35 cellular contexts compared by ENCODE assay signal in genomic region chr12:97513921-97514320, GRCh38. TPM values are rescaled to one million over a fixed set of nuclear protein-coding genes. Genes with fewer than 3 reads are reported as not detected.
"Had no signal": no experiment of that assay in that cellular context is flagged by ENCODE, and none has a peak within 500 bp of the region (broad histone marks: within the 10 kb centered on the region; RNA-seq: fewer than 3 reads in every experiment).

No MANE protein-coding gene starts in this region.

- H3K27me3 ChIP-seq: ascending aorta, body of pancreas, Peyer's patch, SJCRH30 had no signal

- H3K36me3 ChIP-seq: ascending aorta, Peyer's patch, SJCRH30 had no signal

- H3K4me3 ChIP-seq: ascending aorta, body of pancreas, coronary artery, Peyer's patch, SJCRH30 had no signal

- ATAC-seq: activated CD8-positive, alpha-beta memory T cell treated with anti-CD3 and anti-CD28 coated beads, Interleukin-2, amount 10 ng/mL, durations not matched to agents 7 days and 5 days; activated naive CD4-positive, alpha-beta T cell treated with anti-CD3 and anti-CD28 coated beads, Interleukin-2, amount 50 U/mL, for 72 hours; activated naive CD8-positive, alpha-beta T cell treated with anti-CD3 and anti-CD28 coated beads, Interleukin-2, amount 50 U/mL, for 24 hours; activated T-cell treated with anti-CD3 and anti-CD28 coated beads, Interleukin-2, amount 50 U/mL, for 4 hours; body of pancreas had no signal

- H3K9me3 ChIP-seq: ascending aorta, body of pancreas, Peyer's patch, SJCRH30, SK-N-SH had no signal

- DNase-seq: activated CD4-positive, alpha-beta T cell treated with anti-CD3 and anti-CD28 coated beads for 48 hours; activated CD4-positive, alpha-beta T cell treated with anti-CD3 and anti-CD28 coated beads, Interleukin-2, amount 50 U/mL, for 4 hours; activated CD4-positive, CD25-positive, alpha-beta regulatory T cell treated with anti-CD3 and anti-CD28 coated beads, Interleukin-2, amount 50 U/mL, for 72 hours; activated CD8-positive, alpha-beta memory T cell treated with anti-CD3 and anti-CD28 coated beads, Interleukin-2, amount 10 ng/mL, durations not matched to agents 7 days and 5 days; activated effector memory CD4-positive, alpha-beta T cell treated with anti-CD3 and anti-CD28 coated beads, Interleukin-2, amount 50 U/mL, for 16 hours; activated naive CD4-positive, alpha-beta T cell treated with Interleukin-2 at 50 U/mL for 16 hours; activated naive CD8-positive, alpha-beta T cell treated with anti-CD3 and anti-CD28 coated beads, Interleukin-2, amount 50 U/mL, for 24 hours; activated T-cell treated with anti-CD3 and anti-CD28 coated beads, Interleukin-2, amount 50 U/mL, for 4 hours; amniotic stem cell; body of pancreas; central memory CD4-positive, alpha-beta T cell; Kasumi-1; NCI-H1048; NCI-H146; NCI-H187 treated with DMSO at 0.1 percent for 48 hours; NCI-H2081 treated with DMSO at 0.1 percent for 48 hours; NCI-H2171; NCI-H345; NCI-H510A; NCI-H774; NK-92 treated with Interleukin-12 subunit alpha and Interleukin-12 subunit beta, amount 100 ng/mL, for 24 hours; OCI-M1; Peyer's patch; Right ventricle myocardium superior; SJCRH30; SK-N-SH; T-helper 1 cell had no signal

- H3K27ac ChIP-seq: ascending aorta, body of pancreas, coronary artery, Peyer's patch, RWPE1, SJCRH30 had no signal

- H3K4me1 ChIP-seq: ascending aorta, body of pancreas, Peyer's patch had no signal

RNA-seq across cellular contexts. Expression of gene RMST, which starts 51.3 kb away (rescaled TPM):
- total RNA-seq: activated CD8-positive, alpha-beta memory T cell treated with anti-CD3 and anti-CD28 coated beads, Interleukin-2, amount 10 ng/mL, durations not matched to agents 7 days and 5 days; activated naive CD4-positive, alpha-beta T cell treated with anti-CD3 and anti-CD28 coated beads, Interleukin-2, amount 50 U/mL, for 72 hours; activated T-cell treated with anti-CD3 and anti-CD28 coated beads, Interleukin-2, amount 50 U/mL, for 4 hours; bronchial epithelial cell; chondrocyte; M059J; T-helper 2 cell treated with Interferon-gamma antibody and Interleukin-4, amounts not matched to agents 100 ng/mL and 5 ng/mL, for 36 hours had no signal
